11 cellular contexts compared by ENCODE assay signal in genomic region chr13:103067751-103068563, GRCh38. TPM values are rescaled to one million over a fixed set of nuclear protein-coding genes. Genes with fewer than 3 reads are reported as not detected.
DNase-seq lines count a peak whose midpoint lies in the region; ATAC-seq and TF ChIP-seq lines count a peak whose summit lies in the region.
"Had no signal": no experiment of that assay in that cellular context is flagged by ENCODE, and none has a peak within 500 bp of the region (broad histone marks: within the 10 kb centered on the region; RNA-seq: fewer than 3 reads in every experiment).

No MANE protein-coding gene starts in this region.

- H3K27me3 ChIP-seq in A673 (replicated peaks; ENCODE audit: insufficient read depth, low read depth, low read length, poor library complexity) (peaks cover 10% of the 10 kb centered on the region), WERI-Rb-1 (ENCODE audit: insufficient read depth, low read depth, severe bottlenecking) (no peaks in the 10 kb centered on the region), right lobe of liver (no peaks in the 10 kb centered on the region), prostate gland (replicated peaks; ENCODE audit: insufficient read depth) (no peaks in the 10 kb centered on the region), smooth muscle cell (ENCODE audit: low read depth) (peaks cover 37% of the 10 kb centered on the region)

- H3K9me3 ChIP-seq in A673 (ENCODE audit: low read depth, low read length, poor library complexity, severe bottlenecking) (no peaks in the 10 kb centered on the region), WERI-Rb-1 (ENCODE audit: severe bottlenecking) (no peaks in the 10 kb centered on the region), right lobe of liver (no peaks in the 10 kb centered on the region), prostate gland (no peaks in the 10 kb centered on the region), smooth muscle cell (replicated peaks; ENCODE audit: low read depth) (no peaks in the 10 kb centered on the region)

- no peak for TF ChIP-seq POLR2A in right lobe of liver (IDR thresholded peaks at IDR 0.05)
- TF ChIP-seq POLR2A in prostate gland (IDR thresholded peaks at IDR 0.05), result no peak

- H3K27ac ChIP-seq in A673 (ENCODE audit: low read depth, low read length, poor library complexity, severe bottlenecking) (no peak overlapping the region), WERI-Rb-1 (no peak overlapping the region), right lobe of liver (no peak overlapping the region), prostate gland (no peak overlapping the region), smooth muscle cell (ENCODE audit: low read depth) (no peak overlapping the region)

- ATAC-seq in GM19035 (IDR thresholded peaks at IDR 0.05; ENCODE audit: unreplicated experiment) (peak; percentile 68), HG02981 (IDR thresholded peaks at IDR 0.05; ENCODE audit: unreplicated experiment) (peak; percentile 62), right lobe of liver (no peak)

- H3K36me3 ChIP-seq in A673 (ENCODE audit: insufficient read depth, low read length, poor library complexity, severe bottlenecking) (no peaks in the 10 kb centered on the region), WERI-Rb-1 (no peaks in the 10 kb centered on the region), right lobe of liver (no peaks in the 10 kb centered on the region), prostate gland (no peaks in the 10 kb centered on the region), smooth muscle cell (ENCODE audit: low read depth) (no peaks in the 10 kb centered on the region)

- DNase-seq in A673 (ENCODE audit: low spot score) (peak; percentile 13), WERI-Rb-1 (no peak), right lobe of liver (no peak), prostate gland (ENCODE audit: low spot score) (no peak), smooth muscle cell (lab: John Stamatoyannopoulos, UW; ENCODE audit: unreplicated experiment) (no peak)
- DNase-seq in activated effector memory CD4-positive, alpha-beta T cell treated with anti-CD3 and anti-CD28 coated beads, Interleukin-2, amount 50 U/mL, for 16 hours, result no peak
- DNase-seq: activated naive CD4-positive, alpha-beta T cell treated with Interleukin-2 at 50 U/mL for 16 hours had no signal

- H4K20me1 ChIP-seq in smooth muscle cell (ENCODE audit: low read depth), result no peaks in the 10 kb centered on the region

- no peak overlapping the region for H3K9ac ChIP-seq in smooth muscle cell (ENCODE audit: low read depth)

- no TSS peak for BruUV-seq in A673 (replicated peaks; lab: Mats Ljungman, UMichigan)

- intact Hi-C loops in A673 (cut with micrococcal nuclease; ENCODE audit: unreplicated experiment), result no loop called here
- intact Hi-C loops in right lobe of liver (cut with DNase I), result no loop called here
- intact Hi-C loops in prostate gland (cut with DNase I), result no loop called here

- H3F3A ChIP-seq in smooth muscle cell (ENCODE audit: low read depth), result no peaks in the 10 kb centered on the region

- no peak overlapping the region for H3K4me3 ChIP-seq in A673 (ENCODE audit: low read depth, low read length, poor library complexity, severe bottlenecking)
- no peak overlapping the region for H3K4me3 ChIP-seq in WERI-Rb-1 (ENCODE audit: low read depth, low read length)
- no peak overlapping the region for H3K4me3 ChIP-seq in right lobe of liver
- no peak overlapping the region for H3K4me3 ChIP-seq in prostate gland
- H3K4me3 ChIP-seq in smooth muscle cell, result no peak overlapping the region

- H3K4me1 ChIP-seq in A673 (ENCODE audit: insufficient read depth, low read length, poor library complexity, severe bottlenecking) (no peaks in the 10 kb centered on the region), right lobe of liver (no peaks in the 10 kb centered on the region), prostate gland (replicated peaks) (no peaks in the 10 kb centered on the region), smooth muscle cell (ENCODE audit: low read depth) (no peaks in the 10 kb centered on the region)

- 62% methylated on average over 6 of the region's 7 CpGs for WGBS in right lobe of liver (ENCODE audit: insufficient coverage, low coverage, low lambda C conversion rate, missing lambda C conversion rate)
- WGBS in prostate gland, result 84% methylated on average over 7 of the region's 7 CpGs
- 78% methylated on average over 7 of the region's 7 CpGs for WGBS in smooth muscle cell (ENCODE audit: low lambda C conversion rate)

- CTCF ChIA-PET in A673 (lab: Charles Lee), result no interaction called here

- H3K4me2 ChIP-seq in smooth muscle cell, result no peak overlapping the region

- no peaks in the 10 kb centered on the region for H3K79me2 ChIP-seq in smooth muscle cell (ENCODE audit: low read depth)

- TF ChIP-seq CTCF in A673 (conservative IDR thresholded peaks at IDR 0.05; ENCODE audit: low read depth, low read length) (no peak), WERI-Rb-1 (IDR thresholded peaks at IDR 0.05; ENCODE audit: low read depth, low read length) (0 out of 2 replicates have a peak, but pooled peaks have one; percentile 8), right lobe of liver (IDR thresholded peaks at IDR 0.05) (no peak), prostate gland (IDR thresholded peaks at IDR 0.05) (no peak), smooth muscle cell (IDR thresholded peaks at IDR 0.05; ENCODE audit: borderline replicate concordance, insufficient read depth, poor library complexity, severe bottlenecking) (no peak)

- H2AFZ ChIP-seq in smooth muscle cell (ENCODE audit: low read depth), result no peak overlapping the region

- POLR2A ChIA-PET in A673 (lab: Charles Lee; ENCODE audit: low non-redundant PET), result no interaction called here

RNA-seq across cellular contexts. Expression of gene SLC10A2, which starts 1.7 kb away (rescaled TPM):
- total RNA-seq in A673 (2021) (not detected in 2 replicates), right lobe of liver (not detected), prostate gland (not detected), smooth muscle cell (not detected in 2 replicates)
- polyA plus RNA-seq in smooth muscle cell, result not detected in 2 replicates
- total RNA-seq: T-helper 2 cell treated with Interferon-gamma antibody and Interleukin-4, amounts not matched to agents 100 ng/mL and 5 ng/mL, for 36 hours had no signal
- polyA plus RNA-seq: esophagus had no signal

Comparison
In these comparisons a context has a peak if more than half of its experiments do, and no peak if none do; other contexts are left out.
1. ATAC-seq: peak in GM19035 (single experiment) and HG02981 (single experiment); none in right lobe of liver (0 of 4).